In the genomic region with DNA sequence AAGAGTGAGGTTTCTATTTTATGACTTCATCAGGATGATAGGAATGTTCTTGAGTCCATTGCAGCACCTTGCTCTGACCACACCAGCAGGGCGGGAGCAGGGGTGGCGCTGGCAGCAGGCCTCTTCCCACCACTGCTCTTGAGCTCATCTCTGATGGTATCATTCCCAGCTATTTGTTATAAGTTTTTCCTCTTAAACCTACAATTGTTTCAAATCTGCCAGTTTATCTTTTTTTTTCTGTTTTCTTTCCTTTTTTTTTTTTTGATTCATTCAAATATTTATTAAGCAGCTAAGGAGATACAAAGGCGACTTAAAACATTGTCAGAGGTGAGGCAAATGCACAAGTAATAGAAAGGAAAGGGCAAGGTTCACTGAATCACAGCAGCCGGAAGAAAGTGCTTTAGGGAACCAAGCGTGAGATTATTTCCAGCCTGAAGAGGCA, we compare ENCODE assay signal across 13 cellular contexts. TPM values are rescaled to one million over a fixed set of nuclear protein-coding genes. Genes with fewer than 3 reads are reported as not detected.
A peak's percentile ranks its signal among the peaks of the same experiment; 100 is the strongest.
DNase-seq lines count a peak whose midpoint lies in the region; ATAC-seq and TF ChIP-seq lines count a peak whose summit lies in the region.
"Had no signal": no experiment of that assay in that cellular context is flagged by ENCODE, and none has a peak within 500 bp of the region (broad histone marks: within the 10 kb centered on the region; RNA-seq: fewer than 3 reads in every experiment).

No MANE protein-coding gene starts in this region.

- H2BK5ac ChIP-seq in neuronal stem cell (ENCODE audit: low read length), result no peak overlapping the region

- no peak overlapping the region for H3K23ac ChIP-seq in neuronal stem cell (ENCODE audit: low read depth, low read length, poor library complexity)

- no peaks in the 10 kb centered on the region for H3K79me2 ChIP-seq in PC-3 (ENCODE audit: low read length)

- no CpG with 5 or more reads among the region's 5 CpGs for WGBS in neuronal stem cell (ENCODE audit: extremely low coverage in 2 of 2, insufficient read length in 2 of 2, insufficient replicate concordance in 1 of 2), 2 donors

- H3K79me1 ChIP-seq in neuronal stem cell (ENCODE audit: low read depth, low read length), result no peaks in the 10 kb centered on the region

- H3K4me3 ChIP-seq in epithelial cell of proximal tubule (ENCODE audit: low read depth, low read length) (peak overlapping the region; percentile 11), neuronal stem cell (ENCODE audit: low read length in 2 of 2) (no peak overlapping the region), PC-3 (ENCODE audit: low read length) (no peak overlapping the region)

- no TSS peak for BruUV-seq in PC-3 (replicated peaks; lab: Mats Ljungman, UMichigan)

- no peaks in the 10 kb centered on the region for H4K20me1 ChIP-seq in PC-3 (ENCODE audit: low read length)

- no peak overlapping the region for H3K9ac ChIP-seq in neuronal stem cell (ENCODE audit: low read depth, low read length, poor library complexity)
- no peak overlapping the region for H3K9ac ChIP-seq in PC-3 (ENCODE audit: low read length)

- H3K27me3 ChIP-seq in neuronal stem cell (ENCODE audit: control insufficient read depth in 3 of 3, insufficient read depth in 3 of 3, low read depth in 1 of 3, low read length in 3 of 3), result peaks cover 0 to 3% (median 0%) of the 10 kb centered on the region in 3 experiments
- H3K27me3 ChIP-seq in PC-3 (ENCODE audit: low read length), result no peaks in the 10 kb centered on the region

- no peak overlapping the region for H3K14ac ChIP-seq in neuronal stem cell (ENCODE audit: low read length)

- no peak overlapping the region for H3K4ac ChIP-seq in neuronal stem cell (ENCODE audit: low read length)

- H3K27ac ChIP-seq in neuronal stem cell (replicated peaks; ENCODE audit: low read length) (no peak overlapping the region), PC-3 (ENCODE audit: low read length) (no peak overlapping the region)

- no peak overlapping the region for H2AK5ac ChIP-seq in neuronal stem cell (ENCODE audit: low read depth, low read length)

- no peak overlapping the region for H2BK120ac ChIP-seq in neuronal stem cell (ENCODE audit: low read depth, low read length)

- no peak overlapping the region for H4K91ac ChIP-seq in neuronal stem cell (ENCODE audit: low read depth, low read length, poor library complexity)

- H4K8ac ChIP-seq in neuronal stem cell (ENCODE audit: low read depth, low read length), result no peak overlapping the region

- peak; percentile 22 for TF ChIP-seq CTCF in epithelial cell of proximal tubule (conservative IDR thresholded peaks at IDR 0.05; ENCODE audit: low read depth, low read length)
- TF ChIP-seq CTCF in PC-3 (conservative IDR thresholded peaks at IDR 0.05; ENCODE audit: low read depth, low read length), result no peak

- H2AFZ ChIP-seq in neuronal stem cell (ENCODE audit: low read length) (peak overlapping the region; percentile 9), PC-3 (ENCODE audit: low read length) (no peak overlapping the region)

- H3K9me3 ChIP-seq in neuronal stem cell (replicated peaks in 1 of 2; ENCODE audit: control insufficient read depth in 2 of 2, insufficient read depth in 1 of 2, low read depth in 1 of 2, low read length in 2 of 2) (no peaks in the 10 kb centered on the region), PC-3 (ENCODE audit: low read length) (no peaks in the 10 kb centered on the region)

- no peaks in the 10 kb centered on the region for H3K36me3 ChIP-seq in neuronal stem cell (replicated peaks in 1 of 2; ENCODE audit: control insufficient read depth in 2 of 2, insufficient read depth in 2 of 2, low read length in 2 of 2)
- H3K36me3 ChIP-seq in PC-3 (ENCODE audit: low read depth, low read length), result no peaks in the 10 kb centered on the region

- POLR2A ChIA-PET in PC-3 (lab: Charles Lee; ENCODE audit: unreplicated experiment), result interaction anchor here (0.7 kb wide), 1 partner anchor 58 kb away, joined by 5 read pairs; a partner anchor contains a TSS

- no peak overlapping the region for H2BK12ac ChIP-seq in neuronal stem cell (ENCODE audit: low read length)

- H3K4me1 ChIP-seq in neuronal stem cell (ENCODE audit: control insufficient read depth in 2 of 2, insufficient read depth in 1 of 2, low read depth in 1 of 2, low read length in 2 of 2) (peaks cover 4 to 7% of the 10 kb centered on the region in 2 donors), PC-3 (ENCODE audit: insufficient read depth, low read length) (peaks cover 7% of the 10 kb centered on the region)

- no peak overlapping the region for H3K18ac ChIP-seq in neuronal stem cell (ENCODE audit: low read length)

- intact Hi-C loops in PC-3 (cut with micrococcal nuclease), result no loop called here

- H3K4me2 ChIP-seq in neuronal stem cell (ENCODE audit: insufficient read depth, low read length, poor library complexity, severe bottlenecking), result no peak overlapping the region
- no peak overlapping the region for H3K4me2 ChIP-seq in PC-3 (ENCODE audit: low read length)

- no peaks in the 10 kb centered on the region for H3K9me2 ChIP-seq in PC-3 (replicated peaks; ENCODE audit: low read length)

- H2BK15ac ChIP-seq in neuronal stem cell (ENCODE audit: low read length), result no peak overlapping the region

- no peaks in the 10 kb centered on the region for H3F3A ChIP-seq in PC-3 (ENCODE audit: low read length, unreplicated experiment)

- CTCF ChIA-PET in PC-3 (lab: Charles Lee), result no interaction called here

- ATAC-seq in GM21526 (IDR thresholded peaks at IDR 0.05; ENCODE audit: low FRiP score, unreplicated experiment) (no peak), PC-3 (no peak)
- ATAC-seq: sciatic nerve; stimulated activated naive CD8-positive, alpha-beta T cell treated with anti-CD3 and anti-CD28 coated beads, Interleukin-15, amount 100 ng/mL, for 72 hours had no signal

- DNase-seq in Daoy (ENCODE audit: low read depth) (peak; percentile 17), NCI-H2107 (lab: John Stamatoyannopoulos, UW) (peak; percentile 12), epithelial cell of proximal tubule (ENCODE audit: low read depth) (peak; percentile 91), neuronal stem cell (ENCODE audit: low spot score) (no peak), NCI-H1048 (lab: John Stamatoyannopoulos, UW) (no peak), PC-3 (no peak), AG20443 (ENCODE audit: low spot score) (no peak)
- DNase-seq: CD4-positive, alpha-beta T cell; erythroblast; hypothalamus; stimulated activated naive CD8-positive, alpha-beta T cell treated with anti-CD3 and anti-CD28 coated beads, Interleukin-15, amount 100 ng/mL, for 72 hours had no signal

RNA-seq across cellular contexts. Expression of a gene that starts 28.7 kb away (rescaled TPM):
- 158 and 175 TPM in 2 replicates for total RNA-seq in Daoy (2014; rRNA removed; shearing (Covaris generic))
- 60.8 and 116 TPM in 2 replicates for total RNA-seq in epithelial cell of proximal tubule
- polyA plus RNA-seq in neuronal stem cell (2013, experiment 1 of 2), result 71.9 TPM
- polyA plus RNA-seq in neuronal stem cell (2013, experiment 2 of 2), result 72.4 TPM
- total RNA-seq in PC-3 (2014; rRNA removed), result 42.1 and 64.1 TPM in 2 replicates

RNA-seq across cellular contexts. Expression of a gene that starts 47.5 kb away (rescaled TPM):
- 99.0 and 106 TPM in 2 replicates for total RNA-seq in Daoy (2014; rRNA removed; shearing (Covaris generic))
- total RNA-seq in epithelial cell of proximal tubule (60.1 and 66.5 TPM in 2 replicates), PC-3 (2014; rRNA removed) (55.0 and 83.0 TPM in 2 replicates)
- 32.2 TPM for polyA plus RNA-seq in neuronal stem cell (2013, experiment 1 of 2)
- polyA plus RNA-seq in neuronal stem cell (2013, experiment 2 of 2), result 30.0 TPM

RNA-seq across cellular contexts. Expression of a gene that starts 58.7 kb away (rescaled TPM):
- total RNA-seq in Daoy (2014; rRNA removed; shearing (Covaris generic)), result 13.6 and 21.2 TPM in 2 replicates
- total RNA-seq in epithelial cell of proximal tubule, result 26.2 and 35.0 TPM in 2 replicates
- 22.4 TPM for polyA plus RNA-seq in neuronal stem cell (2013, experiment 1 of 2)
- polyA plus RNA-seq in neuronal stem cell (2013, experiment 2 of 2), result 22.3 TPM
- 24.3 and 27.0 TPM in 2 replicates for total RNA-seq in PC-3 (2014; rRNA removed)

Comparison
In these comparisons a context has a peak if more than half of its experiments do, and no peak if none do; other contexts are left out.
1. DNase-seq: peak in Daoy (single experiment), NCI-H2107 (single experiment) and epithelial cell of proximal tubule (single experiment); none in neuronal stem cell (single experiment), NCI-H1048 (single experiment), PC-3 (single experiment) and AG20443 (single experiment).